9 cellular contexts compared by ENCODE assay signal in genomic region chr12:58915634-58916033, GRCh38. TPM values are rescaled to one million over a fixed set of nuclear protein-coding genes. Genes with fewer than 3 reads are reported as not detected.
DNase-seq lines count a peak whose midpoint lies in the region; ATAC-seq and TF ChIP-seq lines count a peak whose summit lies in the region.
"Had no signal": no experiment of that assay in that cellular context is flagged by ENCODE, and none has a peak within 500 bp of the region (broad histone marks: within the 10 kb centered on the region; RNA-seq: fewer than 3 reads in every experiment).

No MANE protein-coding gene starts in this region.

- ATAC-seq in lower lobe of right lung, result no peak
- ATAC-seq in HG03280 (IDR thresholded peaks at IDR 0.05; ENCODE audit: unreplicated experiment), result no peak
- no peak for ATAC-seq in HG03565 (IDR thresholded peaks at IDR 0.05; ENCODE audit: unreplicated experiment)

- H3K27ac ChIP-seq in lower lobe of right lung, result peak overlapping the region; percentile 7
- peak overlapping the region; percentile 98 for H3K27ac ChIP-seq in vagina
- H3K27ac ChIP-seq in CD4-positive, alpha-beta memory T cell (ENCODE audit: low read depth, low read length), result no peak overlapping the region

- peaks cover 0 to 5% (median under 1%) of the 10 kb centered on the region in 4 donors for H3K4me1 Mint-ChIP-seq in CD4-positive, alpha-beta memory T cell

- no peak for TF ChIP-seq CTCF in choroid plexus epithelial cell (conservative IDR thresholded peaks at IDR 0.05; ENCODE audit: low read depth, low read length)
- no peak for TF ChIP-seq CTCF in lower lobe of right lung (IDR thresholded peaks at IDR 0.05)
- TF ChIP-seq CTCF in vagina (IDR thresholded peaks at IDR 0.05), result no peak

- H3K36me3 ChIP-seq in lower lobe of right lung (peaks cover 23% of the 10 kb centered on the region), vagina (peaks cover 0 to 17% of the 10 kb centered on the region in 2 donors)
- no peaks in the 10 kb centered on the region for H3K36me3 ChIP-seq in CD4-positive, alpha-beta memory T cell (ENCODE audit: insufficient read depth, low read length)

- no peaks in the 10 kb centered on the region for H3K36me3 Mint-ChIP-seq in CD4-positive, alpha-beta memory T cell

- peak; percentile 30 to 44 for DNase-seq in NCI-H187 (lab: John Stamatoyannopoulos, UW)
- no peak for DNase-seq in NCI-H187 treated with DMSO at 0.1 percent for 48 hours (lab: John Stamatoyannopoulos, UW)
- DNase-seq in choroid plexus epithelial cell (ENCODE audit: low read depth), result peak; percentile 69
- no peak for DNase-seq in lower lobe of right lung
- no peak for DNase-seq in vagina (ENCODE audit: extremely low spot score in 2 of 2)
- no peak for DNase-seq in CD4-positive, alpha-beta memory T cell
- DNase-seq: activated T-cell treated with anti-CD3 and anti-CD28 coated beads, Interleukin-2, amount 50 U/mL, for 24 hours had no signal

- H3K27ac Mint-ChIP-seq in CD4-positive, alpha-beta memory T cell, result no peak overlapping the region
- H3K27ac Mint-ChIP-seq: activated T-cell treated with anti-CD3 and anti-CD28 coated beads, Interleukin-2, amount 50 U/mL, for 24 hours had no signal

- intact Hi-C loops in lower lobe of right lung (cut with DNase I), result no loop called here
- intact Hi-C loops in vagina (cut with DNase I), result no loop called here
- intact Hi-C loops in CD4-positive, alpha-beta memory T cell (cut with micrococcal nuclease), result no loop called here

- TF ChIP-seq POLR2A in vagina (IDR thresholded peaks at IDR 0.05), result no peak

- POLR2A ChIA-PET in CD4-positive, alpha-beta memory T cell (lab: Charles Lee; ENCODE audit: partially characterized antibody), result no interaction called here

- H3K9me3 ChIP-seq in lower lobe of right lung (no peaks in the 10 kb centered on the region), vagina (no peaks in the 10 kb centered on the region)
- no peaks in the 10 kb centered on the region for H3K9me3 ChIP-seq in CD4-positive, alpha-beta memory T cell (ENCODE audit: control insufficient read depth in 1 of 2, low read length in 2 of 2)

- H3K27me3 Mint-ChIP-seq in CD4-positive, alpha-beta memory T cell, result peaks cover 6 to 11% of the 10 kb centered on the region in 2 donors

- no peaks in the 10 kb centered on the region for H3K27me3 ChIP-seq in lower lobe of right lung (ENCODE audit: low read depth)
- no peaks in the 10 kb centered on the region for H3K27me3 ChIP-seq in vagina
- peaks cover 3% of the 10 kb centered on the region for H3K27me3 ChIP-seq in CD4-positive, alpha-beta memory T cell (ENCODE audit: insufficient read depth, low read length)

- peaks cover 17% of the 10 kb centered on the region for H3K4me1 ChIP-seq in lower lobe of right lung
- H3K4me1 ChIP-seq in vagina, result peaks cover 55% of the 10 kb centered on the region
- no peaks in the 10 kb centered on the region for H3K4me1 ChIP-seq in CD4-positive, alpha-beta memory T cell (ENCODE audit: insufficient read depth, low read length)

- no peak overlapping the region for H3K4me3 Mint-ChIP-seq in CD4-positive, alpha-beta memory T cell
- H3K4me3 Mint-ChIP-seq: activated T-cell treated with anti-CD3 and anti-CD28 coated beads, Interleukin-2, amount 50 U/mL, for 24 hours had no signal

- peaks cover 0 to 5% (median under 1%) of the 10 kb centered on the region in 8 donors for H3K9me3 Mint-ChIP-seq in CD4-positive, alpha-beta memory T cell
- H3K9me3 Mint-ChIP-seq: activated T-cell treated with anti-CD3 and anti-CD28 coated beads, Interleukin-2, amount 50 U/mL, for 24 hours had no signal

- CTCF ChIA-PET in CD4-positive, alpha-beta memory T cell (lab: Charles Lee; ENCODE audit: partially characterized antibody), result no interaction called here

- H3K4me3 ChIP-seq in choroid plexus epithelial cell (ENCODE audit: low read depth, low read length), result no peak overlapping the region
- H3K4me3 ChIP-seq in lower lobe of right lung, result peak overlapping the region; percentile 15
- H3K4me3 ChIP-seq in vagina, result peak overlapping the region; percentile 80 to 98
- H3K4me3 ChIP-seq in CD4-positive, alpha-beta memory T cell (ENCODE audit: low read length in 2 of 2), result no peak overlapping the region

RNA-seq across cellular contexts. Expression of gene LRIG3, which starts 4.7 kb away (rescaled TPM):
- total RNA-seq in lower lobe of right lung (30.5 TPM), vagina (54.0 TPM)
- total RNA-seq in CD4-positive, alpha-beta memory T cell, result not detected
- not detected for polyA plus RNA-seq in CD4-positive, alpha-beta memory T cell

Comparison
In these comparisons a context has a peak if more than half of its experiments do, and no peak if none do; other contexts are left out.
1. DNase-seq: peak in NCI-H187 (2 of 2) and choroid plexus epithelial cell (single experiment); none in NCI-H187 treated with DMSO at 0.1 percent for 48 hours (single experiment), lower lobe of right lung (single experiment), vagina (0 of 2) and CD4-positive, alpha-beta memory T cell (0 of 5).
2. H3K4me3 ChIP-seq: peak in lower lobe of right lung (single experiment) and vagina (2 of 2); none in choroid plexus epithelial cell (single experiment) and CD4-positive, alpha-beta memory T cell (0 of 2).
3. RNA of gene LRIG3, which starts 4.7 kb away (total RNA-seq): 54.0 TPM in vagina (single experiment) and 30.5 TPM in lower lobe of right lung (single experiment); not detected in CD4-positive, alpha-beta memory T cell; every median in the first group is over 10 times any median in the second.